ENCODE assay signal across 1 cellular context in genomic region chr12:91367234-91367849, GRCh38.
TF ChIP-seq lines count a peak whose summit lies in the region.

No MANE protein-coding gene starts in this region.

TF ChIP-seq in GM23338, 12 proteins besides CTCF, POLR2A, EP300 and RAD21 (continued from another document):
- TF ChIP-seq ZNF462 (CRISPR knock-in tag; IDR thresholded peaks at IDR 0.05) (no peak), ZNF114 (CRISPR knock-in tag; IDR thresholded peaks at IDR 0.05) (no peak), REST (IDR thresholded peaks at IDR 0.05; ENCODE audit: unreplicated experiment) (no peak), CREB1 (CRISPR knock-in tag; IDR thresholded peaks at IDR 0.05; ENCODE audit: low read depth) (no peak), ZNF331 (CRISPR knock-in tag; IDR thresholded peaks at IDR 0.05; ENCODE audit: low read depth) (no peak), EZH2phosphoT487 (IDR thresholded peaks at IDR 0.05; ENCODE audit: unreplicated experiment) (no peak), STAT1 (IDR thresholded peaks at IDR 0.05; ENCODE audit: unreplicated experiment) (no peak), JUNB (IDR thresholded peaks at IDR 0.05; ENCODE audit: unreplicated experiment) (no peak), POLR2AphosphoS5 (IDR thresholded peaks at IDR 0.05; ENCODE audit: low read depth) (no peak), EZH2 (IDR thresholded peaks at IDR 0.05; ENCODE audit: low read depth, unreplicated experiment) (no peak)
